16 cellular contexts compared by ENCODE assay signal in the genomic region with DNA sequence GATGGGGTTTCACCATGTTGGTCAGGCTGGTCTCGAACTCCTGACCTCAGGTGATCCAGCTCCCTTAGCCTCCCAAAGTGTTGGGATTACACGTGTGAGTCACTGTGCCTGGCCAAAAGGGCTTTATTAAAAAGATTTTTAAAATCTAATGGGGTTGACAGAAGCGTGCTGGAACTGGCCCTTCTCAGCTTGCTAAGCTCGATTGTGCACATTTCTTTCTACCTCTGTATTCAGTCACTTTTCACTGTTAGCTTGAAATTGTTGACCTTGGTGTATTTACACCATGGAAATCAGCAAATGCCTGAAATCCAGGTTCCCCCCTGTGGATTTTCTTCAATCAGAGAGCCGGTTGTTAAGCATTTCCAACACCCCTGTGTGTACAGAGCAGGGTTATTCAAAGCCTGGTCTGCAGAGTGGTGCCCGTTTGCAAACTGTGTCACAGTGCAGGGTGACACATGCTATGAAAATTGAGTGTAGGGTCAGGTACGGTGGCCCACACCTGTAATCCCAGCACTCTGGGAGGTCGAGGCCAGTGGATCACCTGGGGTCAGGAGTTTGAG.
A peak's percentile ranks its signal among the peaks of the same experiment; 100 is the strongest.
DNase-seq lines count a peak whose midpoint lies in the region; ATAC-seq and TF ChIP-seq lines count a peak whose summit lies in the region.
"Had no signal": no experiment of that assay in that cellular context is flagged by ENCODE, and none has a peak within 500 bp of the region (broad histone marks: within the 10 kb centered on the region; RNA-seq: fewer than 3 reads in every experiment).

No MANE protein-coding gene starts in this region.

- DNase-seq in Karpas-422 (no peak), activated B cell treated with CpG ODN at 0.5 μM for 24 hours (no peak), foreskin keratinocyte (peak in 1 of 2 donors; percentile 50), posterior vena cava (ENCODE audit: low spot score) (peak; percentile 19), GM13976 (ENCODE audit: low spot score) (no peak)
- DNase-seq in activated effector memory CD4-positive, alpha-beta T cell treated with anti-CD3 and anti-CD28 coated beads, Interleukin-2, amount 50 U/mL, for 16 hours: no peak
- no peak for DNase-seq in stimulated activated CD4-positive, alpha-beta T cell treated with anti-CD3 and anti-CD28 coated beads, Interleukin-15, amount 100 ng/mL, for 24 hours
- DNase-seq: CD4-positive, CD25-positive, alpha-beta regulatory T cell; EL; GF-D8; MM.1S; NCI-H1048; NCI-H1417 treated with DMSO at 0.1 percent for 48 hours; NCI-H187; NCI-H774; SHP77 had no signal

- no peaks in the 10 kb centered on the region for H3K9me3 ChIP-seq in Karpas-422 (ENCODE audit: low read length)

- in situ Hi-C loops in GM13976 (cut with MboI; ENCODE audit: low sequenced_read_pairs, unreplicated experiment): loop anchor here (10.0 to 25.0 kb wide), 3 partner anchors 135 to 603 kb away; a partner anchor contains a TSS

- POLR2A ChIA-PET in activated B cell treated with CpG ODN at 0.5 μM for 24 hours (lab: Charles Lee): interaction anchor here (0.6 to 1.4 kb wide), 4 partner anchors 76 to 343 kb away, joined by 3 to 8 read pairs (median 4); a partner anchor contains a TSS

- TF ChIP-seq CTCF in activated B cell treated with CpG ODN at 0.5 μM for 24 hours (IDR thresholded peaks at IDR 0.05) (no peak), foreskin keratinocyte (conservative IDR thresholded peaks at IDR 0.05) (peak; percentile 49), GM13976 (IDR thresholded peaks at IDR 0.05; ENCODE audit: borderline replicate concordance, control extremely low read depth, extremely low read depth, insufficient read depth, missing control alignments) (no peak)

- H3K4me1 Mint-ChIP-seq in activated B cell treated with CpG ODN at 0.5 μM for 24 hours: peaks cover 63% of the 10 kb centered on the region

- H3K36me3 ChIP-seq in Karpas-422 (ENCODE audit: insufficient read depth, low read length): no peaks in the 10 kb centered on the region

- no peaks in the 10 kb centered on the region for H3K27me3 Mint-ChIP-seq in activated B cell treated with CpG ODN at 0.5 μM for 24 hours

- H3K4me1 ChIP-seq in Karpas-422 (ENCODE audit: low read length) (peaks cover 64% of the 10 kb centered on the region), foreskin keratinocyte (peaks cover 13% of the 10 kb centered on the region)

- CTCF ChIA-PET in activated B cell treated with CpG ODN at 0.5 μM for 24 hours (lab: Charles Lee): interaction anchor here (1.6 kb wide), 1 partner anchor 76 kb away, joined by 4 read pairs; no protein-coding TSS in a partner anchor

- no peaks in the 10 kb centered on the region for H3K9me2 ChIP-seq in Karpas-422 (replicated peaks; ENCODE audit: insufficient read depth, low read length)

- H3K4me3 ChIP-seq in Karpas-422 (ENCODE audit: low read length): no peak overlapping the region

- H3K4me2 ChIP-seq in Karpas-422 (ENCODE audit: low read depth, low read length, poor library complexity, severe bottlenecking): no peak overlapping the region

- peak overlapping the region; percentile 94 for H3K27ac Mint-ChIP-seq in activated B cell treated with CpG ODN at 0.5 μM for 24 hours

- intact Hi-C loops in activated B cell treated with CpG ODN at 0.5 μM for 24 hours (cut with micrococcal nuclease) (loop anchor here (5.0 kb wide), 1 partner anchor 578 kb away; a partner anchor contains a TSS), posterior vena cava (cut with DNase I) (loop anchor here (5.0 to 10.0 kb wide), 5 partner anchors 75 to 325 kb away; a partner anchor contains a TSS)

- peaks cover 6% of the 10 kb centered on the region for H3K36me3 Mint-ChIP-seq in activated B cell treated with CpG ODN at 0.5 μM for 24 hours (ENCODE audit: low read depth)
- H3K36me3 Mint-ChIP-seq: CD4-positive, CD25-positive, alpha-beta regulatory T cell had no signal

- H3K9ac ChIP-seq in Karpas-422 (ENCODE audit: low read length): no peak overlapping the region

- H3K27me3 ChIP-seq in Karpas-422 (ENCODE audit: low read length) (no peaks in the 10 kb centered on the region), foreskin keratinocyte (no peaks in the 10 kb centered on the region)

- H4K20me1 ChIP-seq in Karpas-422 (ENCODE audit: insufficient read depth, low read depth, low read length): no peaks in the 10 kb centered on the region

- H3K9me3 Mint-ChIP-seq in activated B cell treated with CpG ODN at 0.5 μM for 24 hours: no peaks in the 10 kb centered on the region

- no peaks in the 10 kb centered on the region for H3K79me2 ChIP-seq in Karpas-422 (ENCODE audit: low read length)

- no peak overlapping the region for H3K4me3 Mint-ChIP-seq in activated B cell treated with CpG ODN at 0.5 μM for 24 hours

- no peak for ATAC-seq in activated B cell treated with CpG ODN at 0.5 μM for 24 hours (ENCODE audit: low read depth)
- ATAC-seq in foreskin keratinocyte: no peak

- H3K27ac ChIP-seq in Karpas-422 (ENCODE audit: low read length): peak overlapping the region; percentile 52; the same call in 1 of the 2 replicates
- no peak overlapping the region for H3K27ac ChIP-seq in foreskin keratinocyte

- H2AFZ ChIP-seq in Karpas-422 (ENCODE audit: low read length): no peak overlapping the region
